In the genomic region with DNA sequence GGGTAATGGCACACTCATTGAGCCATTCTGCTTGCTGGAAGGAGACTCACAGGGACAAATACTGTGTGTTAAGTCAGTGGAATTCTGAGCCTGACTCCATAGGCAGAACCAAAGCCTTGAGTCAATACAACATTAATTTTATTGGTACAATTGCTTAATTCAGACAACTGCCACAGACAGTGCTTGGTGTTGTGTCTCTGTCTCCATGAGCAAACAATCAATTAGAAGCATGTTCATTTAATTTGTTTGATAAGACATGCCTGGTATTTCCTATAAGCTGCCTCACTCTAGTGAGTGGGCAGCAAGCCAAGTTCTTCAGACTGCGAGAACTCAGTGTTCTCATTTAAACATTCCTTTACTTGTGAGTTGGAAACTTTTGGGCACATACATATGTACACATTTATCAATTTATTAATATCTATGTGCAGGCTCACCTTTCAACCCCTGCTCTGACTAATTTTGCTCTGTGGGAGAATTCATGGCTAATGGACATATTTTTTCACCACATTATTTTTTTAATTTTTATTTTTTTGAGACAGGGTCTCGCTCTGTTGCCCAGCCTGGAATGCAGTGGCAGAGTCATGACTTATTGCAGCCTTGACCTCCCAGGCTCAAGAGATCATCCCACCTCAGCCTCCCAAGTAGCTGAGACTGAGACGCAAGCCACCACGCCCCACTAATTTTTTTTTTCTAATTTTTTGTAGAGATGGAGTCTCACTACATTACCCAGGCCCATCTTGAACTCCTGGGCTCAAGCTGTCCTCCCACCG, we compare ENCODE assay signal across 11 cellular contexts. TPM values are rescaled to one million over a fixed set of nuclear protein-coding genes. Genes with fewer than 3 reads are reported as not detected.
DNase-seq lines count a peak whose midpoint lies in the region; ATAC-seq and TF ChIP-seq lines count a peak whose summit lies in the region.
"Had no signal": no experiment of that assay in that cellular context is flagged by ENCODE, and none has a peak within 500 bp of the region (broad histone marks: within the 10 kb centered on the region; RNA-seq: fewer than 3 reads in every experiment).

No MANE protein-coding gene starts in this region.

- peaks cover 2% of the 10 kb centered on the region for H3K9me3 Mint-ChIP-seq in progenitor cell of endocrine pancreas (ENCODE audit: low read depth)

- peak overlapping the region; percentile 42 for H3K27ac ChIP-seq in epithelial cell of prostate

- H3K36me3 Mint-ChIP-seq in progenitor cell of endocrine pancreas (ENCODE audit: insufficient read depth): peaks cover under 1% of the 10 kb centered on the region

- no peaks in the 10 kb centered on the region for H3K27me3 Mint-ChIP-seq in progenitor cell of endocrine pancreas

- DNase-seq in COR-L47 (lab: John Stamatoyannopoulos, UW) (peak; percentile 5), NCI-H226 (peak; percentile 48), epithelial cell of prostate (ENCODE audit: low read depth, low spot score) (peak; percentile 50), progenitor cell of endocrine pancreas (ENCODE audit: low spot score, unreplicated experiment) (no peak), COLO829 (ENCODE audit: low spot score) (no peak), HuH-7 (ENCODE audit: low spot score) (no peak)
- DNase-seq: activated effector memory CD4-positive, alpha-beta T cell treated with Interleukin-2 at 50 U/mL for 16 hours; DMS153; NCI-H510A had no signal

- H3K4me1 Mint-ChIP-seq in progenitor cell of endocrine pancreas (ENCODE audit: low read depth): peaks cover 13% of the 10 kb centered on the region

- peak overlapping the region; percentile 56 for H3K27ac Mint-ChIP-seq in progenitor cell of endocrine pancreas

- ATAC-seq in GM19397 (IDR thresholded peaks at IDR 0.05; ENCODE audit: unreplicated experiment) (no peak), HG02840 (IDR thresholded peaks at IDR 0.05; ENCODE audit: low FRiP score, unreplicated experiment) (no peak)

- TF ChIP-seq CTCF in progenitor cell of endocrine pancreas (IDR thresholded peaks at IDR 0.05; ENCODE audit: unreplicated experiment): no peak

- no peak overlapping the region for H3K4me3 Mint-ChIP-seq in progenitor cell of endocrine pancreas (ENCODE audit: low read depth)

RNA-seq across cellular contexts. Expression of a gene that starts 4.5 kb away (rescaled TPM):
- total RNA-seq in progenitor cell of endocrine pancreas: 215 and 220 TPM in 2 replicates

RNA-seq across cellular contexts. Expression of a gene that starts 25.0 kb away (rescaled TPM):
- total RNA-seq in progenitor cell of endocrine pancreas: 148 and 158 TPM in 2 replicates

Comparison
In these comparisons a context has a peak if more than half of its experiments do, and no peak if none do; other contexts are left out.
1. DNase-seq: peak in COR-L47 (single experiment), NCI-H226 (single experiment) and epithelial cell of prostate (single experiment); none in progenitor cell of endocrine pancreas (single experiment), COLO829 (single experiment) and HuH-7 (single experiment).